Comparison of ENCODE assay signal across 24 cellular contexts in the genomic region with DNA sequence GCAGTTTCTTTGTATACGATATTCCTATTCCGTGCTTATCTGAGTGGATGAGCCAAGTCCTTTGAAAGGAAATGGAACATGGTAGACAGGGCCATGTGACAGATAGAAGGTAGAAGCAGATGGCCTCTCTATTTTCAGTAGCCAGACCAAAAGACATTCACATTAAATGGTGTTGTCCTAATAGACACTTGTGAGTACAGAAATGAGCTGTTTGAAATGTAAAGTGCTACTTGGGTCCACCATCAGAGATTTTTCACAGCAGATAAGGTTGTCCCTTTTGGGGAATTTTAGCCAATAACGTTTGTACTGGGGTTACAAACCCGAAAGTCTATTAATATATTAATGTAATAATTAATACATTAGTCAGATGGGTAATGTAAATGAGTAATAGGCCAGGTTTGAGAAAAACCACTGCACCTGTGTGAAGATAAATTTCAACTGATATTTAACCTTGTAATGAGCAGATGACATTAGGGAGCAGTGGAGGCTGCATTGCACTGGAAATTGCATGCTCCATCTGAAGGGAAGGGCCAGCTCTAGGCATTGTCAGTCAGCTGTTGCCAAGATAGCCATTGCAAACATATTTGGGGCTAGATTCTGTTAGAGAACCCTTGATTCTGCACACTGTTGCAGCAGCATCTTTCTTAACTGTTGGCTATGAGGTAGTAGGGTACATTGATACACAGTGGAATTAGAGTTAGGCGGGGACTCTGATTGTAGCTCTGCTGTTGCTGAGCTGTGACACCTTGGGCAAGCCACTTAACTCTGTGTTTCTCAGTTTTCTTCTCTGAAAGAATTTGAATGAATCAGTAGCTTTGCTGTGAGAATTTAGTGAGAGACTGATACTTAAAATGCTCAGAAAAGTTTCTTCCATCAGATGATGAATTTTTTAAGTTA. TPM values are rescaled to one million over a fixed set of nuclear protein-coding genes. Genes with fewer than 3 reads are reported as not detected.
DNase-seq lines count a peak whose midpoint lies in the region; ATAC-seq and TF ChIP-seq lines count a peak whose summit lies in the region.
"Had no signal": no experiment of that assay in that cellular context is flagged by ENCODE, and none has a peak within 500 bp of the region (broad histone marks: within the 10 kb centered on the region; RNA-seq: fewer than 3 reads in every experiment).

No MANE protein-coding gene starts in this region.

- no peak overlapping the region for H3K4me3 ChIP-seq in GM12865 (ENCODE audit: low read depth, low read length)
- H3K4me3 ChIP-seq: transverse colon had no signal

- peaks cover 5% of the 10 kb centered on the region for H3K4me1 Mint-ChIP-seq in activated CD4-positive, alpha-beta memory T cell treated with anti-CD3 and anti-CD28 coated beads, Interleukin-2, amount 10 ng/mL, durations not matched to agents 7 days and 5 days
- H3K4me1 Mint-ChIP-seq: activated naive CD4-positive, alpha-beta T cell treated with anti-CD3 and anti-CD28 coated beads, Interleukin-2, amount 10 ng/mL, durations not matched to agents 7 days and 5 days; nephron had no signal

- no peak for TF ChIP-seq CTCF in GM12865 (IDR thresholded peaks at IDR 0.05; ENCODE audit: insufficient read depth, low read depth, low read length, missing control alignments)

- ATAC-seq in GM19452 (IDR thresholded peaks at IDR 0.05; ENCODE audit: unreplicated experiment) (peak; percentile 70), HG02678 (IDR thresholded peaks at IDR 0.05; ENCODE audit: unreplicated experiment) (peak; percentile 64), HG03159 (IDR thresholded peaks at IDR 0.05; ENCODE audit: unreplicated experiment) (peak; percentile 73)
- ATAC-seq: foreskin keratinocyte; stimulated activated effector memory CD8-positive, alpha-beta T cell treated with anti-CD3 and anti-CD28 coated beads, Interleukin-12 subunit alpha, Interleukin-12 subunit beta, amount 100 ng/mL, for 72 hours had no signal

- POLR2A ChIA-PET in activated CD4-positive, alpha-beta memory T cell treated with anti-CD3 and anti-CD28 coated beads, Interleukin-2, amount 10 ng/mL, durations not matched to agents 7 days and 5 days (lab: Charles Lee): no interaction called here

- no peaks in the 10 kb centered on the region for H3K27me3 Mint-ChIP-seq in activated CD4-positive, alpha-beta memory T cell treated with anti-CD3 and anti-CD28 coated beads, Interleukin-2, amount 10 ng/mL, durations not matched to agents 7 days and 5 days
- H3K27me3 Mint-ChIP-seq: activated naive CD4-positive, alpha-beta T cell treated with anti-CD3 and anti-CD28 coated beads, Interleukin-2, amount 10 ng/mL, durations not matched to agents 7 days and 5 days had no signal

- H3K36me3 Mint-ChIP-seq in activated CD4-positive, alpha-beta memory T cell treated with anti-CD3 and anti-CD28 coated beads, Interleukin-2, amount 10 ng/mL, durations not matched to agents 7 days and 5 days (ENCODE audit: low read depth): peaks cover 3% of the 10 kb centered on the region
- H3K36me3 Mint-ChIP-seq: activated naive CD4-positive, alpha-beta T cell treated with anti-CD3 and anti-CD28 coated beads, Interleukin-2, amount 10 ng/mL, durations not matched to agents 7 days and 5 days; stimulated activated effector memory CD8-positive, alpha-beta T cell treated with anti-CD3 and anti-CD28 coated beads, Interleukin-12 subunit alpha, Interleukin-12 subunit beta, amount 100 ng/mL, for 72 hours had no signal

- peak; percentile 6 for DNase-seq in GM12865 (ENCODE audit: low read depth)
- no peak for DNase-seq in dedifferentiated amniotic fluid mesenchymal stem cell (ENCODE audit: extremely low spot score)
- DNase-seq in HK-2 (ENCODE audit: unreplicated experiment): no peak
- DNase-seq in caudate nucleus (lab: John Stamatoyannopoulos, UW): no peak
- no peak for DNase-seq in activated CD4-positive, alpha-beta memory T cell treated with anti-CD3 and anti-CD28 coated beads, Interleukin-2, amount 10 ng/mL, durations not matched to agents 7 days and 5 days
- DNase-seq: 8988T; activated CD4-positive, alpha-beta T cell treated with anti-CD3 and anti-CD28 coated beads, Interleukin-2, amount 50 U/mL, for 1 hour; activated naive CD4-positive, alpha-beta T cell treated with anti-CD3 and anti-CD28 coated beads, Interleukin-2, amount 10 ng/mL, durations not matched to agents 7 days and 5 days; BE2C; Calu3; cortex of kidney; foreskin keratinocyte; H7; kidney glomerular epithelial cell; mesendoderm; NCI-H1694 treated with DMSO at 0.1 percent for 48 hours; SW 1271; transverse colon had no signal

- no peak overlapping the region for H3K27ac Mint-ChIP-seq in activated CD4-positive, alpha-beta memory T cell treated with anti-CD3 and anti-CD28 coated beads, Interleukin-2, amount 10 ng/mL, durations not matched to agents 7 days and 5 days
- H3K27ac Mint-ChIP-seq: activated naive CD4-positive, alpha-beta T cell treated with anti-CD3 and anti-CD28 coated beads, Interleukin-2, amount 10 ng/mL, durations not matched to agents 7 days and 5 days; nephron had no signal

- CTCF ChIA-PET in activated CD4-positive, alpha-beta memory T cell treated with anti-CD3 and anti-CD28 coated beads, Interleukin-2, amount 10 ng/mL, durations not matched to agents 7 days and 5 days (lab: Charles Lee): no interaction called here

- H3K9me3 Mint-ChIP-seq in activated CD4-positive, alpha-beta memory T cell treated with anti-CD3 and anti-CD28 coated beads, Interleukin-2, amount 10 ng/mL, durations not matched to agents 7 days and 5 days: no peaks in the 10 kb centered on the region
- H3K9me3 Mint-ChIP-seq: activated naive CD4-positive, alpha-beta T cell treated with anti-CD3 and anti-CD28 coated beads, Interleukin-2, amount 10 ng/mL, durations not matched to agents 7 days and 5 days; stimulated activated effector memory CD8-positive, alpha-beta T cell treated with anti-CD3 and anti-CD28 coated beads, Interleukin-12 subunit alpha, Interleukin-12 subunit beta, amount 100 ng/mL, for 72 hours had no signal

- H3K27ac ChIP-seq in caudate nucleus (ENCODE audit: low read depth, low read length): no peak overlapping the region
- H3K27ac ChIP-seq: foreskin keratinocyte, RWPE1, transverse colon had no signal

- H3K4me3 Mint-ChIP-seq in activated CD4-positive, alpha-beta memory T cell treated with anti-CD3 and anti-CD28 coated beads, Interleukin-2, amount 10 ng/mL, durations not matched to agents 7 days and 5 days: no peak overlapping the region
- H3K4me3 Mint-ChIP-seq: activated naive CD4-positive, alpha-beta T cell treated with anti-CD3 and anti-CD28 coated beads, Interleukin-2, amount 10 ng/mL, durations not matched to agents 7 days and 5 days; nephron; stimulated activated effector memory CD8-positive, alpha-beta T cell treated with anti-CD3 and anti-CD28 coated beads, Interleukin-12 subunit alpha, Interleukin-12 subunit beta, amount 100 ng/mL, for 72 hours had no signal

RNA-seq across cellular contexts. Expression of a gene that starts 43.8 kb away (rescaled TPM):
- total RNA-seq in activated CD4-positive, alpha-beta memory T cell treated with anti-CD3 and anti-CD28 coated beads, Interleukin-2, amount 10 ng/mL, durations not matched to agents 7 days and 5 days: 1 to 10 TPM; 7.0 to 7.7 TPM
